Comparison of ENCODE assay signal across 7 cellular contexts in the genomic region with DNA sequence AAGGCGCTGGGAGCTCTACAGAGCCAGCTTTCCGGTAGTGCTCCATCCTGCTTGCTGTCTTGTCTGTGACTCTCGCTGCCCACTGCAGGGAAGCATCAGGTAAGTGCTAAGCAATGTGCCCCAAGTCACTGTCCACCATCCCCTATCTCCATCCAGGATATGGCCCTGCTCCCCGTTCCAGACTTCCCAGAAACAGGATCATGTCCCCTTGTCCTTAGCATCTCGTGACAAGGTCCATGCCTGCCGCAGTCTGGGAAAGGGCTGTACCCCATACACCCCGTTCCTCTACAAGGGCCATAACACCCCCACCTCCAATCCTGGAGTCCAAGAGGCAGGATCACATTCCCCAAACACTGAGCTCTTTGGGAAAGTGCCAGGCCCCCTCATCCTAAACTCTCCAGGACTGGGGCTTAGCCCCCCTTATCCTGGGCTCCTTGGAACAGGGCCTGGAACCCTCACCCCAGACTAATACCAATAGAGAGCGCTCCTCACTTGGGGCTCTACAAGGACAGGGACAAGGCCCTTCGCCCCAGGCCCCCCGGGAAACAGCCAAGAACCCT. TPM values are rescaled to one million over a fixed set of nuclear protein-coding genes. Genes with fewer than 3 reads are reported as not detected.
DNase-seq lines count a peak whose midpoint lies in the region; TF ChIP-seq lines count a peak whose summit lies in the region.
"Had no signal": no experiment of that assay in that cellular context is flagged by ENCODE, and none has a peak within 500 bp of the region (broad histone marks: within the 10 kb centered on the region; RNA-seq: fewer than 3 reads in every experiment).

No MANE protein-coding gene starts in this region.

- H3F3A ChIP-seq in MM.1S (ENCODE audit: insufficient read depth, low read length), result peaks cover 6% of the 10 kb centered on the region; the same call in 1 of the 2 replicates

- peak overlapping the region; percentile 85 to 94 (median 88) for H3K4me3 Mint-ChIP-seq in CD8-positive, alpha-beta memory T cell

- H2AFZ ChIP-seq in MM.1S (ENCODE audit: low read length), result peak overlapping the region; percentile 90

- H3K27me3 ChIP-seq in CD8-positive, alpha-beta memory T cell (ENCODE audit: insufficient read depth, low read length, poor library complexity, severe bottlenecking), result no peaks in the 10 kb centered on the region
- no peaks in the 10 kb centered on the region for H3K27me3 ChIP-seq in MM.1S (replicated peaks; ENCODE audit: insufficient read depth, low read length)

- peak overlapping the region; percentile 88 to 99 (median 93) for H3K27ac Mint-ChIP-seq in CD8-positive, alpha-beta memory T cell

- peaks cover 0 to 2% of the 10 kb centered on the region in 2 donors for H3K27me3 Mint-ChIP-seq in CD8-positive, alpha-beta memory T cell

- H3K4me2 ChIP-seq in MM.1S (ENCODE audit: low read depth, low read length), result peak overlapping the region; percentile 97

- peak overlapping the region; percentile 85 for H3K27ac ChIP-seq in CD8-positive, alpha-beta memory T cell (ENCODE audit: low read depth, low read length)
- H3K27ac ChIP-seq in MM.1S (ENCODE audit: low read length), result peak overlapping the region; percentile 10; the same call in 1 of the 2 replicates
- H3K27ac ChIP-seq in substantia nigra (ENCODE audit: low read depth, low read length, poor library complexity, severe bottlenecking), result peak overlapping the region; percentile 75

- peak overlapping the region; percentile 90 for H3K4me3 ChIP-seq in CD8-positive, alpha-beta memory T cell (ENCODE audit: low read length)
- H3K4me3 ChIP-seq in MM.1S (ENCODE audit: low read length) (peak overlapping the region; percentile 86), fibroblast of villous mesenchyme (ENCODE audit: low read depth, low read length) (peak overlapping the region; percentile 82)

- peak in 1 of 5 donors; percentile 17 for DNase-seq in CD8-positive, alpha-beta memory T cell
- DNase-seq in MM.1S (no peak), fibroblast of villous mesenchyme (ENCODE audit: low read depth) (no peak), substantia nigra (lab: John Stamatoyannopoulos, UW) (peak in 4 of 49 donors; percentile 32 to 76 (median 38)), NCI-H446 treated with DMSO at 0.1 percent for 48 hours (lab: John Stamatoyannopoulos, UW) (no peak), NCI-H2107 (lab: John Stamatoyannopoulos, UW) (no peak)

- H3K36me3 ChIP-seq in CD8-positive, alpha-beta memory T cell (ENCODE audit: insufficient read depth, low read length), result peaks cover 3% of the 10 kb centered on the region
- H3K36me3 ChIP-seq in MM.1S (replicated peaks; ENCODE audit: insufficient read depth, low read length), result no peaks in the 10 kb centered on the region

- POLR2A ChIA-PET in CD8-positive, alpha-beta memory T cell (lab: Charles Lee), result interaction anchor here (0.6 to 1.6 kb wide), 5 partner anchors 9 to 50 kb away, joined by 3 to 7 read pairs (median 5); partner anchors contain the start of genes DCTN3, GALT and SIGMAR1

- CTCF ChIA-PET in CD8-positive, alpha-beta memory T cell (lab: Charles Lee), result interaction anchor here (0.6 to 1.9 kb wide), 5 partner anchors 9 to 232 kb away, joined by 3 to 29 read pairs (median 6); partner anchors contain the start of gene DCTN3

- H3K4me1 ChIP-seq in CD8-positive, alpha-beta memory T cell (ENCODE audit: insufficient read depth, low read length), result peaks cover 22% of the 10 kb centered on the region
- peaks cover 6% of the 10 kb centered on the region; the same call in 1 of the 2 replicates for H3K4me1 ChIP-seq in MM.1S (ENCODE audit: low read length)

- peak overlapping the region; percentile 89 for H3K9ac ChIP-seq in MM.1S (ENCODE audit: low read length)

- H3K9me3 Mint-ChIP-seq in CD8-positive, alpha-beta memory T cell, result no peaks in the 10 kb centered on the region

- H3K9me3 ChIP-seq in CD8-positive, alpha-beta memory T cell (ENCODE audit: low read length), result no peaks in the 10 kb centered on the region
- no peaks in the 10 kb centered on the region for H3K9me3 ChIP-seq in MM.1S (replicated peaks; ENCODE audit: insufficient read depth, low read length)

- TF ChIP-seq CTCF in MM.1S (IDR thresholded peaks at IDR 0.05; ENCODE audit: low read length) (0 out of 2 replicates have a peak, but pooled peaks have one; percentile 3), fibroblast of villous mesenchyme (IDR thresholded peaks at IDR 0.05; ENCODE audit: insufficient read depth, low read depth, low read length) (no peak)

- H4K20me1 ChIP-seq in MM.1S (ENCODE audit: insufficient read depth, low read length), result no peaks in the 10 kb centered on the region

- H3K4me1 Mint-ChIP-seq in CD8-positive, alpha-beta memory T cell, result peaks cover 22 to 32% (median 26%) of the 10 kb centered on the region in 3 donors

- no peaks in the 10 kb centered on the region for H3K9me2 ChIP-seq in MM.1S (replicated peaks; ENCODE audit: insufficient read depth, low read length)

- peaks cover 0 to 40% (median 7%) of the 10 kb centered on the region in 3 donors for H3K36me3 Mint-ChIP-seq in CD8-positive, alpha-beta memory T cell

- H3K79me2 ChIP-seq in MM.1S (ENCODE audit: low read length), result peaks cover 14% of the 10 kb centered on the region

RNA-seq across cellular contexts. Expression of gene RPP25L, which starts 0.6 kb away (rescaled TPM):
- 10 to 100 TPM; 34.5 to 39.0 TPM for total RNA-seq in CD8-positive, alpha-beta memory T cell
- polyA plus RNA-seq in CD8-positive, alpha-beta memory T cell, result 35.9 TPM
- total RNA-seq in fibroblast of villous mesenchyme, result 14.7 and 14.8 TPM in 2 replicates

RNA-seq across cellular contexts. Expression of gene DCTN3, which starts 9.0 kb away (rescaled TPM):
- 10 to 100 TPM; 83.3 to 83.4 TPM for total RNA-seq in CD8-positive, alpha-beta memory T cell
- polyA plus RNA-seq in CD8-positive, alpha-beta memory T cell, result 128 TPM
- total RNA-seq in fibroblast of villous mesenchyme, result 70.8 and 102 TPM in 2 replicates

RNA-seq across cellular contexts. Expression of gene ARID3C, which starts 17.5 kb away (rescaled TPM):
- under 1 TPM; 0.22 to 0.44 TPM for total RNA-seq in CD8-positive, alpha-beta memory T cell
- polyA plus RNA-seq in CD8-positive, alpha-beta memory T cell, result not detected
- total RNA-seq in fibroblast of villous mesenchyme, result 0.32 TPM in 1 of 2 replicates, not detected in the other

RNA-seq across cellular contexts. Expression of gene CNTFR, which starts 21.8 kb away (rescaled TPM):
- total RNA-seq in CD8-positive, alpha-beta memory T cell, result not detected
- not detected for polyA plus RNA-seq in CD8-positive, alpha-beta memory T cell
- total RNA-seq in fibroblast of villous mesenchyme, result not detected in 2 replicates
- total RNA-seq: LHCN-M2 had no signal

RNA-seq across cellular contexts. Expression of gene SIGMAR1, which starts 26.3 kb away (rescaled TPM):
- total RNA-seq in CD8-positive, alpha-beta memory T cell, result 100 to 1,000 TPM; 138 to 141 TPM
- polyA plus RNA-seq in CD8-positive, alpha-beta memory T cell, result 95.4 TPM
- 71.7 and 76.7 TPM in 2 replicates for total RNA-seq in fibroblast of villous mesenchyme

Comparison
In these comparisons a context has a peak if more than half of its experiments do, and no peak if none do; other contexts are left out.
1. H3K27ac ChIP-seq: peak in every context shown above with its lines; median percentile 85 in CD8-positive, alpha-beta memory T cell; 75 in substantia nigra; 10 in MM.1S.